ENCODE assay signal across 10 cellular contexts in genomic region chr2:144431384-144431783, GRCh38.
DNase-seq lines count a peak whose midpoint lies in the region; ATAC-seq, FAIRE-seq and TF ChIP-seq lines count a peak whose summit lies in the region.
"Had no signal": no experiment of that assay in that cellular context is flagged by ENCODE, and none has a peak within 500 bp of the region (broad histone marks: within the 10 kb centered on the region; RNA-seq: fewer than 3 reads in every experiment).

No MANE protein-coding gene starts in this region.

- ATAC-seq in gastroesophageal sphincter (no peak), sciatic nerve (peak; percentile 14), GM21447 (IDR thresholded peaks at IDR 0.05; ENCODE audit: unreplicated experiment) (no peak)

- H3K27ac ChIP-seq in gastroesophageal sphincter: peak overlapping the region in 3 of 4 donors; percentile 21 to 61 (median 49)

- no peak for TF ChIP-seq EP300 in gastroesophageal sphincter (IDR thresholded peaks at IDR 0.05)

- intact Hi-C loops in sciatic nerve (cut with DNase I): no loop called here

- WGBS in gastroesophageal sphincter (ENCODE audit: low coverage in 1 of 2), 2 donors: 37 to 60% methylated on average over 7 of the region's 8 CpGs

- DNase-seq in GM12891 (ENCODE audit: insufficient read length, low spot score): no peak
- DNase-seq in NCI-H2227 treated with DMSO at 0.1 percent for 48 hours (lab: John Stamatoyannopoulos, UW): peak; percentile 11
- no peak for DNase-seq in sciatic nerve (ENCODE audit: low spot score)
- no peak for DNase-seq in NCI-H82 (lab: John Stamatoyannopoulos, UW)
- no peak for DNase-seq in kidney tubule cell (ENCODE audit: low spot score)
- no peak for DNase-seq in HTR-8/SVneo (ENCODE audit: insufficient read length, low spot score)
- DNase-seq: OCI-M1 had no signal

- no peak for TF ChIP-seq POLR2A in GM12891 (IDR thresholded peaks at IDR 0.05; ENCODE audit: low read depth, low read length)
- no peak for TF ChIP-seq POLR2A in gastroesophageal sphincter (IDR thresholded peaks at IDR 0.05)

- peak overlapping the region in 1 of 2 donors; percentile 19 for H3K4me3 ChIP-seq in gastroesophageal sphincter

- no peaks in the 10 kb centered on the region for H3K36me3 ChIP-seq in gastroesophageal sphincter

- no peaks in the 10 kb centered on the region for H3K27me3 ChIP-seq in gastroesophageal sphincter

- no peaks in the 10 kb centered on the region for H3K9me3 ChIP-seq in gastroesophageal sphincter

- H3K4me1 ChIP-seq in gastroesophageal sphincter: peaks cover 0 to 20% (median 3%) of the 10 kb centered on the region in 3 donors

- no peak for TF ChIP-seq CTCF in gastroesophageal sphincter (IDR thresholded peaks at IDR 0.05)

- FAIRE-seq in GM12891 (lab: Jason Lieb, UNC): peak; percentile 28
- FAIRE-seq in HTR-8/SVneo (lab: Jason Lieb, UNC): no peak
- FAIRE-seq: keratinocyte had no signal

TF ChIP-seq in GM12891, 5 proteins besides CTCF, POLR2A, EP300 and RAD21:
- TF ChIP-seq PAX5 (IDR thresholded peaks at IDR 0.05; ENCODE audit: insufficient read depth, low read length, severe bottlenecking): no peak
- no peak for TF ChIP-seq TAF1 (IDR thresholded peaks at IDR 0.05; ENCODE audit: low read depth, low read length)
- no peak for TF ChIP-seq POLR2AphosphoS5 (IDR thresholded peaks at IDR 0.05; ENCODE audit: low read depth, low read length)
- TF ChIP-seq POU2F2 (IDR thresholded peaks at IDR 0.05; ENCODE audit: low read depth, low read length): no peak
